ENCODE assay signal across 8 cellular contexts in genomic region chr5:140710899-140711552, GRCh38. TPM values are rescaled to one million over a fixed set of nuclear protein-coding genes. Genes with fewer than 3 reads are reported as not detected.
DNase-seq lines count a peak whose midpoint lies in the region; ATAC-seq and TF ChIP-seq lines count a peak whose summit lies in the region.

No MANE protein-coding gene starts in this region.

- H3K27ac ChIP-seq in parathyroid adenoma: peak overlapping the region; percentile 59
- H3K27ac ChIP-seq in tibial artery: peak overlapping the region; percentile 84 to 94

- H3K4me2 ChIP-seq in parathyroid adenoma (ENCODE audit: low read length): peak overlapping the region; percentile 85

- no peak for TF ChIP-seq CTCF in parathyroid adenoma (IDR thresholded peaks at IDR 0.05)
- no peak for TF ChIP-seq CTCF in tibial artery (IDR thresholded peaks at IDR 0.05)

- H3K9ac ChIP-seq in adipocyte (ENCODE audit: low read length): peak overlapping the region; percentile 82
- H3K9ac ChIP-seq in parathyroid adenoma: no peak overlapping the region

- peak overlapping the region; percentile 73 for H2AFZ ChIP-seq in parathyroid adenoma

- no peaks in the 10 kb centered on the region for H3K9me3 ChIP-seq in adipocyte (ENCODE audit: control insufficient read depth, low read length)
- no peaks in the 10 kb centered on the region for H3K9me3 ChIP-seq in parathyroid adenoma (ENCODE audit: control insufficient read depth, low read length)
- H3K9me3 ChIP-seq in tibial artery: no peaks in the 10 kb centered on the region

- intact Hi-C loops in cardiac septum (cut with DNase I): loop anchor here (5.0 kb wide), 1 partner anchor 339 kb away; no protein-coding TSS in a partner anchor
- intact Hi-C loops in tibial artery (cut with DNase I; ENCODE audit: low total_unique reads): loop anchor here (10.0 kb wide), 1 partner anchor 146 kb away; the partner anchor contains the start of genes APBB3 and SLC35A4

- H3K27me3 ChIP-seq in adipocyte (replicated peaks; ENCODE audit: control insufficient read depth, insufficient read depth, low read length) (no peaks in the 10 kb centered on the region), parathyroid adenoma (ENCODE audit: control insufficient read depth, insufficient read depth, low read length) (no peaks in the 10 kb centered on the region), tibial artery (no peaks in the 10 kb centered on the region)

- peaks cover 5% of the 10 kb centered on the region for H3K4me1 ChIP-seq in adipocyte (ENCODE audit: control insufficient read depth, insufficient read depth, low read length)
- H3K4me1 ChIP-seq in parathyroid adenoma: no peaks in the 10 kb centered on the region
- peaks cover 0 to 9% (median 1%) of the 10 kb centered on the region in 4 donors for H3K4me1 ChIP-seq in tibial artery

- no peaks in the 10 kb centered on the region for H3K79me2 ChIP-seq in parathyroid adenoma

- ATAC-seq in HG02571 (IDR thresholded peaks at IDR 0.05; ENCODE audit: unreplicated experiment): peak; percentile 91

- peaks cover 11% of the 10 kb centered on the region for H3K36me3 ChIP-seq in adipocyte (ENCODE audit: control insufficient read depth, insufficient read depth, low read length, severe bottlenecking)
- no peaks in the 10 kb centered on the region for H3K36me3 ChIP-seq in parathyroid adenoma (ENCODE audit: control insufficient read depth, insufficient read depth, low read length)
- peaks cover 5 to 19% (median 10%) of the 10 kb centered on the region in 3 donors for H3K36me3 ChIP-seq in tibial artery

- H3K4me3 ChIP-seq in adipocyte (ENCODE audit: low read length) (peak overlapping the region; percentile 88), parathyroid adenoma (ENCODE audit: low read depth, low read length) (peak overlapping the region; percentile 77), tibial artery (peak overlapping the region; percentile 57 to 63)

- DNase-seq in GF-D8 (lab: John Stamatoyannopoulos, UW): peak; percentile 64
- DNase-seq in NAMALWA (ENCODE audit: low spot score): peak; percentile 76
- DNase-seq in SW 1271 (lab: John Stamatoyannopoulos, UW): peak; percentile 97 to 98
- peak; percentile 95 for DNase-seq in adipocyte (ENCODE audit: low read depth)
- peak; percentile 90 for DNase-seq in cardiac septum (ENCODE audit: low spot score)
- peak; percentile 90 for DNase-seq in tibial artery

RNA-seq across cellular contexts. Expression of gene ZMAT2, which starts 10.8 kb away (rescaled TPM):
- 36.4 TPM for total RNA-seq in cardiac septum

RNA-seq across cellular contexts. Expression of gene HARS2, which starts 19.8 kb away (rescaled TPM):
- 29.7 TPM for total RNA-seq in cardiac septum

RNA-seq across cellular contexts. Expression of gene HARS1, which starts 19.9 kb away (rescaled TPM):
- total RNA-seq in cardiac septum: 37.8 TPM

RNA-seq across cellular contexts. Expression of gene DND1, which starts 37.6 kb away (rescaled TPM):
- total RNA-seq in cardiac septum: 0.48 TPM

RNA-seq across cellular contexts. Expression of gene WDR55, which starts 46.3 kb away (rescaled TPM):
- 12.0 TPM for total RNA-seq in cardiac septum

Comparison
In these comparisons a context has a peak if more than half of its experiments do, and no peak if none do; other contexts are left out.
1. Peak in every context shown above with its lines: DNase-seq, ATAC-seq, H3K4me3 ChIP-seq and H3K27ac ChIP-seq.